ENCODE assay signal across 7 cellular contexts in genomic region chr5:160418561-160419457, GRCh38. TPM values are rescaled to one million over a fixed set of nuclear protein-coding genes. Genes with fewer than 3 reads are reported as not detected.
A peak's percentile ranks its signal among the peaks of the same experiment; 100 is the strongest.
DNase-seq lines count a peak whose midpoint lies in the region; ATAC-seq, FAIRE-seq and TF ChIP-seq lines count a peak whose summit lies in the region.

SLU7 (minus strand) TSS chr5:160419081; CDS start chr5:160415294, 3,787 bp downstream.

- 1% methylated on average over 48 of the region's 48 CpGs for WGBS in body of pancreas, 2 donors
- WGBS in iPS DF 6.9 (ENCODE audit: insufficient coverage, insufficient read length): no CpG with 5 or more reads among the region's 48 CpGs

- H3K4me3 ChIP-seq in body of pancreas (peak within 1 kb of the TSS; percentile 46 to 78), iPS DF 6.9 (ENCODE audit: low read length) (peak within 1 kb of the TSS; percentile 87; the same call in 1 of the 2 replicates), gastrocnemius medialis (peak within 1 kb of the TSS; percentile 66 to 92 (median 84))

- H3K4me1 ChIP-seq in body of pancreas (peaks cover 34% of the 10 kb centered on the region), iPS DF 6.9 (ENCODE audit: control insufficient read depth, insufficient read depth, low read length) (no peaks in the 10 kb centered on the region; the same call in 1 of the 2 replicates), gastrocnemius medialis (peaks cover 27 to 28% of the 10 kb centered on the region in 2 donors)

- no peaks in the 10 kb centered on the region for H3K27me3 ChIP-seq in body of pancreas
- no peaks in the 10 kb centered on the region for H3K27me3 ChIP-seq in iPS DF 6.9 (ENCODE audit: control insufficient read depth, insufficient read depth, low read length)
- no peaks in the 10 kb centered on the region for H3K27me3 ChIP-seq in gastrocnemius medialis

- H3K36me3 ChIP-seq in body of pancreas (replicated peaks in 1 of 2; ENCODE audit: insufficient read depth in 1 of 2, low read depth in 2 of 2) (peaks cover 0 to 5% of the 10 kb centered on the region in 2 donors), iPS DF 6.9 (ENCODE audit: control insufficient read depth, insufficient read depth, low read length) (peaks cover 4% of the 10 kb centered on the region; the same call in 1 of the 2 replicates), gastrocnemius medialis (peaks cover 0 to 12% of the 10 kb centered on the region in 2 donors)

- TF ChIP-seq CTCF in body of pancreas (IDR thresholded peaks at IDR 0.05): no peak
- no peak for TF ChIP-seq CTCF in gastrocnemius medialis (IDR thresholded peaks at IDR 0.05 in 4 of 5, conservative IDR thresholded peaks at IDR 0.05 in 1 of 5)

- ATAC-seq in GM18520 (IDR thresholded peaks at IDR 0.05; ENCODE audit: unreplicated experiment) (peak; percentile 31), HG03064 (IDR thresholded peaks at IDR 0.05; ENCODE audit: low read depth, unreplicated experiment) (peak; percentile 54), body of pancreas (peak; percentile 97), gastrocnemius medialis (peak; percentile 91 to 94)

- H3K9me3 ChIP-seq in body of pancreas (no peaks in the 10 kb centered on the region), iPS DF 6.9 (ENCODE audit: control insufficient read depth, insufficient read depth, low read length) (no peaks in the 10 kb centered on the region), gastrocnemius medialis (no peaks in the 10 kb centered on the region)

- peak; percentile 81 for FAIRE-seq in TTC549 (lab: Jason Lieb, UNC)

- intact Hi-C loops in body of pancreas (cut with DNase I): no loop called here
- intact Hi-C loops in gastrocnemius medialis (cut with DNase I; ENCODE audit: low total_unique reads): loop anchor here (5.0 kb wide), 1 partner anchor 302 kb away; the partner anchor contains the start of gene PWWP2A

- DNase-seq in NCI-H2107 treated with DMSO at 0.1 percent for 48 hours (lab: John Stamatoyannopoulos, UW; ENCODE audit: unreplicated experiment) (peak; percentile 80), body of pancreas (peak; percentile 95 to 96 (median 96)), iPS DF 6.9 (ENCODE audit: low read depth, low spot score) (peak; percentile 81), gastrocnemius medialis (peak; percentile 89 to 92)

- H3K27ac ChIP-seq in body of pancreas (peak within 1 kb of the TSS; percentile 63 to 90 (median 84)), iPS DF 6.9 (ENCODE audit: low read length) (no peak within 1 kb of the TSS), gastrocnemius medialis (peak within 1 kb of the TSS; percentile 87 to 91 (median 88))

- peak; percentile 50 to 87 (median 86) for TF ChIP-seq POLR2A in body of pancreas (IDR thresholded peaks at IDR 0.05)
- peak; percentile 63 to 67 for TF ChIP-seq POLR2A in gastrocnemius medialis (IDR thresholded peaks at IDR 0.05)

- in situ Hi-C loops in gastrocnemius medialis (cut with MboI; ENCODE audit: low sequenced_read_pairs in 4 of 4): no loop called here

RNA-seq across cellular contexts. Expression of gene SLU7, which starts in this region (rescaled TPM):
- 10 to 100 TPM; 18.8 to 42.8 TPM for total RNA-seq in body of pancreas
- 100 to 1,000 TPM in 1 of 4 donors, 10 to 100 TPM in 3; 61.4 to 103 (median 87.2) TPM for total RNA-seq in gastrocnemius medialis

Comparison
In these comparisons a context has a peak if more than half of its experiments do, and no peak if none do; other contexts are left out.
1. ATAC-seq: peak in every context shown above with its lines; median percentile 97 in body of pancreas; 92 in gastrocnemius medialis; 54 in HG03064; 31 in GM18520.